ENCODE assay signal across 8 cellular contexts in the genomic region with DNA sequence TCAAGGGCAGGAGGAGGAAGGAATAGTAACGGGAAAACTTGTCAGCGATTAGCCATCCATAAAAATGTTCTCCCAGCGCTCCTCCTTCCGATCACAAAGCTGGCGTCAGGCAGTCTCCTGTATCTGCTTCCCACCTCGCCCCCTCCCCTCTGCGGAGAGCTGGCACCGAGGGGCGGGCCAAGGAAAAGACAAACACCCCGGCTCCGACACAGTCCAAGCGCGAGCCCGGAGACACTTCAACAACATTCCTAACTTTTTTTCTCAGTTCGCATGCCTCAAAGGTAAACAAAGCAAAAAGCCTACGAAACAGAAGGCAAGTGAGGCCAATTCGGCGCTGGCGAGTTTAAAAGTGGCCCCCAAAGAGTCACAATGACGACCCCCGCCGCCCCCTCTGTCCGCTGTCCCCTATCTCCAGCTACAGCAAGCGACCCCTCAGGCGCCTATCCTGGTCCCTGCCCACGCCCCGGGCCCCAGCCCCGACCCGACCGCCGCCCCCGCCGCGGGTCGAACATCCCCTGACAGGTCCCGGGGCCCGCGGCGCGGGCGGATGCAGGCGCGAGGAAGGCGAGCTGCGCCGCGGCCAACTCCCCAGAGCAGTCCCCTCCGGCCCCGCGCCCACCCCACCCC. TPM values are rescaled to one million over a fixed set of nuclear protein-coding genes. Genes with fewer than 3 reads are reported as not detected.
A peak's percentile ranks its signal among the peaks of the same experiment; 100 is the strongest.
DNase-seq lines count a peak whose midpoint lies in the region; ATAC-seq and TF ChIP-seq lines count a peak whose summit lies in the region.

No MANE protein-coding gene starts in this region.

- in situ Hi-C loops in ACHN (cut with HindIII; ENCODE audit: low pct_ligation_motif_present, low pct_unique_long_range_greater_than_20kb, low sequenced_read_pairs) = no loop called here

- H3K9me3 ChIP-seq in endocrine pancreas (ENCODE audit: control insufficient read depth, low read length) (no peaks in the 10 kb centered on the region), uterus (no peaks in the 10 kb centered on the region)

- intact Hi-C loops in uterus (cut with DNase I; ENCODE audit: low total_unique reads) = no loop called here

- CTCF ChIA-PET in GM10248 (lab: Yijun Ruan, JAX) = no interaction called here

- H3K4me3 Mint-ChIP-seq in mesothelial cell of epicardium = peak overlapping the region; percentile 89

- DNase-seq in GM10248 (ENCODE audit: extremely low spot score) (peak; percentile 12), RKO (ENCODE audit: low spot score) (peak; percentile 31), mesothelial cell of epicardium (ENCODE audit: low spot score in 2 of 2, unreplicated experiment in 2 of 2) (peak; percentile 45 to 75), uterus (peak; percentile 18 to 34), ACHN (no peak)

- TF ChIP-seq CTCF in GM10248 (IDR thresholded peaks at IDR 0.05; ENCODE audit: control extremely low read depth, extremely low read depth, low read depth, missing control alignments) = no peak
- TF ChIP-seq CTCF in mesothelial cell of epicardium (IDR thresholded peaks at IDR 0.05; ENCODE audit: unreplicated experiment) = no peak
- no peak for TF ChIP-seq CTCF in uterus (IDR thresholded peaks at IDR 0.05)

- H3K27me3 Mint-ChIP-seq in mesothelial cell of epicardium (ENCODE audit: low read depth) = no peaks in the 10 kb centered on the region

- H3K36me3 Mint-ChIP-seq in mesothelial cell of epicardium = no peaks in the 10 kb centered on the region

- H3K4me1 ChIP-seq in endocrine pancreas (ENCODE audit: control insufficient read depth, insufficient read depth, low read length) = peaks cover 5% of the 10 kb centered on the region
- no peaks in the 10 kb centered on the region for H3K4me1 ChIP-seq in uterus

- peak overlapping the region; percentile 72 for H3K9ac ChIP-seq in endocrine pancreas (ENCODE audit: control insufficient read depth, insufficient read depth, low read length)

- peak; percentile 27 for ATAC-seq in HG03045 (IDR thresholded peaks at IDR 0.05; ENCODE audit: unreplicated experiment)
- ATAC-seq in GM21717 (IDR thresholded peaks at IDR 0.05; ENCODE audit: unreplicated experiment) = no peak

- peaks cover 59% of the 10 kb centered on the region for H3K4me1 Mint-ChIP-seq in mesothelial cell of epicardium

- TF ChIP-seq POLR2A in uterus (IDR thresholded peaks at IDR 0.05) = no peak

- peak overlapping the region; percentile 71 to 74 for H3K27ac ChIP-seq in uterus

- peak overlapping the region; percentile 96 for H3K27ac Mint-ChIP-seq in mesothelial cell of epicardium

- no peaks in the 10 kb centered on the region for H3K27me3 ChIP-seq in endocrine pancreas (ENCODE audit: control insufficient read depth, insufficient read depth, low read length)
- no peaks in the 10 kb centered on the region for H3K27me3 ChIP-seq in uterus

- H3K9me3 Mint-ChIP-seq in mesothelial cell of epicardium = no peaks in the 10 kb centered on the region

- H3K36me3 ChIP-seq in endocrine pancreas (ENCODE audit: control insufficient read depth, insufficient read depth, low read length) (no peaks in the 10 kb centered on the region), uterus (no peaks in the 10 kb centered on the region)

- POLR2A ChIA-PET in GM10248 (lab: Yijun Ruan, JAX) = no interaction called here

- peak overlapping the region; percentile 76 for H3K4me3 ChIP-seq in endocrine pancreas (ENCODE audit: control insufficient read depth, insufficient read depth, low read length)
- H3K4me3 ChIP-seq in uterus = peak overlapping the region; percentile 66 to 86

RNA-seq across cellular contexts. Expression of a gene that starts 0.7 kb away (rescaled TPM):
- total RNA-seq in mesothelial cell of epicardium (30.9 to 32.3 TPM (median 31.9 TPM) in 3 replicates), uterus (10 to 100 TPM in 3 of 4 donors, 1 to 10 TPM in 1; 3.6 to 31.0 (median 23.9) TPM)
